Comparison of ENCODE assay signal across 12 cellular contexts in genomic region chr5:109324941-109325340, GRCh38.
"Had no signal": no experiment of that assay in that cellular context is flagged by ENCODE, and none has a peak within 500 bp of the region (broad histone marks: within the 10 kb centered on the region; RNA-seq: fewer than 3 reads in every experiment).

No MANE protein-coding gene starts in this region.

- H3K27ac ChIP-seq: brain microvascular endothelial cell, foreskin keratinocyte had no signal

- H3K36me3 ChIP-seq: brain microvascular endothelial cell had no signal

- ATAC-seq: foreskin keratinocyte; left ventricle myocardium superior; stimulated activated naive CD8-positive, alpha-beta T cell treated with anti-CD3 and anti-CD28 coated beads, Interleukin-15, amount 100 ng/mL, for 72 hours had no signal

- DNase-seq: activated CD4-positive, alpha-beta T cell treated with anti-CD3 and anti-CD28 coated beads, Interleukin-2, amount 10 ng/mL, durations not matched to agents 7 days and 5 days; activated CD4-positive, CD25-positive, alpha-beta regulatory T cell; activated CD8-positive, alpha-beta memory T cell treated with anti-CD3 and anti-CD28 coated beads for 24 hours; brain microvascular endothelial cell; dermis blood vessel endothelial cell; foreskin keratinocyte; head of caudate nucleus; left ventricle myocardium superior; stimulated activated CD4-positive, alpha-beta T cell treated with anti-CD3 and anti-CD28 coated beads, Interleukin-15, amount 100 ng/mL, for 24 hours; stimulated activated CD4-positive, alpha-beta T cell treated with anti-CD3 and anti-CD28 coated beads, Interleukin-4, amount 100 ng/mL, for 24 hours; stimulated activated naive CD8-positive, alpha-beta T cell treated with anti-CD3 and anti-CD28 coated beads, Interleukin-15, amount 100 ng/mL, for 72 hours; T-helper 2 cell had no signal

- H3K27me3 ChIP-seq: brain microvascular endothelial cell, foreskin keratinocyte had no signal
